1 cellular context compared by ENCODE assay signal in the genomic region with DNA sequence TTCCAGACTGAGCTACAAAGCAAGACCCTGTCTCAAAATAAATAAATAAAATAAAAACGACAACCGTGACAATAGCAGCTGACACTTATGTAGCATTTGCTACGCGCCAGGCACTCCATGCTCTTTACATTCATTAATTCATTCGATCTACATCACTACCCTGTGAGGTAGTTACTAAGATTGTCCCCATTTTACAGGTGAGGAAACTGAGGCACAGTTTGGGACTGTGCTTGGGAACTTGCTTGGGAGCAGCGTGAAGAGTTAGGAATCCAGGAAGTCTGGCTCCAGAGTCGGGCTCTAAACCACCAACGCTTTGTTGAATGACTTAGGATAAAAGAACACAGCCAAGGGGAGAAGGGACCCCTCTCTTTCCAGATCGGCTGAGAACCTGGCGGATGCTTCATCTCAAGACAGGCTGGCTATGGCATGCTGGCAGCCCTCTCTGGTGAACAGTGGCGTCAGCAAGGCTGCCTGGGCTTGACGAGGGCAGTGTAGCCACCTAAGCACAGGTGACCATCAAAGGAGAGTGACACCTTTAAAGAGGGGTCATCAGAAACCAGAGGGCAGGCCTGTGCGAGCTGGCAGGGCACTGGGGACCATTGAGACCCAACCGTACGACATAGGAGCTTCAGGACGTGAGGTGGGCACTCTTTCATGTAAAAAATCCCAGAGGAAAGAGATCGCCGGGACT.
TF ChIP-seq lines count a peak whose summit lies in the region.

No MANE protein-coding gene starts in this region.

TF ChIP-seq in GM12878, 131 proteins besides CTCF, POLR2A, EP300 and RAD21:
- no peak for TF ChIP-seq KDM1A (IDR thresholded peaks at IDR 0.05; ENCODE audit: borderline replicate concordance)
- no peak for TF ChIP-seq SP1 (IDR thresholded peaks at IDR 0.05; ENCODE audit: low read depth, low read length)
- no peak for TF ChIP-seq STAT1 (conservative IDR thresholded peaks at IDR 0.05)
- TF ChIP-seq SMC3 (IDR thresholded peaks at IDR 0.05; ENCODE audit: borderline replicate concordance, low read length): no peak
- no peak for TF ChIP-seq NR2C1 (IDR thresholded peaks at IDR 0.05)
- no peak for TF ChIP-seq EZH2 (IDR thresholded peaks at IDR 0.05; ENCODE audit: borderline replicate concordance, control insufficient read depth, low read depth, low read length)
- TF ChIP-seq ZNF207 (IDR thresholded peaks at IDR 0.05; ENCODE audit: borderline replicate concordance): no peak
- TF ChIP-seq, protein P1, sequence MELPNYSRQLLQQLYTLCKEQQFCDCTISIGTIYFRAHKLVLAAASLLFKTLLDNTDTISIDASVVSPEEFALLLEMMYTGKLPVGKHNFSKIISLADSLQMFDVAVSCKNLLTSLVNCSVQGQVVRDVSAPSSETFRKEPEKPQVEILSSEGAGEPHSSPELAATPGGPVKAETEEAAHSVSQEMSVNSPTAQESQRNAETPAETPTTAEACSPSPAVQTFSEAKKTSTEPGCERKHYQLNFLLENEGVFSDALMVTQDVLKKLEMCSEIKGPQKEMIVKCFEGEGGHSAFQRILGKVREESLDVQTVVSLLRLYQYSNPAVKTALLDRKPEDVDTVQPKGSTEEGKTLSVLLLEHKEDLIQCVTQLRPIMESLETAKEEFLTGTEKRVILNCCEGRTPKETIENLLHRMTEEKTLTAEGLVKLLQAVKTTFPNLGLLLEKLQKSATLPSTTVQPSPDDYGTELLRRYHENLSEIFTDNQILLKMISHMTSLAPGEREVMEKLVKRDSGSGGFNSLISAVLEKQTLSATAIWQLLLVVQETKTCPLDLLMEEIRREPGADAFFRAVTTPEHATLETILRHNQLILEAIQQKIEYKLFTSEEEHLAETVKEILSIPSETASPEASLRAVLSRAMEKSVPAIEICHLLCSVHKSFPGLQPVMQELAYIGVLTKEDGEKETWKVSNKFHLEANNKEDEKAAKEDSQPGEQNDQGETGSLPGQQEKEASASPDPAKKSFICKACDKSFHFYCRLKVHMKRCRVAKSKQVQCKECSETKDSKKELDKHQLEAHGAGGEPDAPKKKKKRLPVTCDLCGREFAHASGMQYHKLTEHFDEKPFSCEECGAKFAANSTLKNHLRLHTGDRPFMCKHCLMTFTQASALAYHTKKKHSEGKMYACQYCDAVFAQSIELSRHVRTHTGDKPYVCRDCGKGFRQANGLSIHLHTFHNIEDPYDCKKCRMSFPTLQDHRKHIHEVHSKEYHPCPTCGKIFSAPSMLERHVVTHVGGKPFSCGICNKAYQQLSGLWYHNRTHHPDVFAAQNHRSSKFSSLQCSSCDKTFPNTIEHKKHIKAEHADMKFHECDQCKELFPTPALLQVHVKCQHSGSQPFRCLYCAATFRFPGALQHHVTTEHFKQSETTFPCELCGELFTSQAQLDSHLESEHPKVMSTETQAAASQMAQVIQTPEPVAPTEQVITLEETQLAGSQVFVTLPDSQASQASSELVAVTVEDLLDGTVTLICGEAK (IDR thresholded peaks at IDR 0.05; ENCODE audit: borderline replicate concordance): no peak
- no peak for TF ChIP-seq TBL1XR1 (IDR thresholded peaks at IDR 0.05; ENCODE audit: low read depth, low read length)
- TF ChIP-seq CBX3 (IDR thresholded peaks at IDR 0.05; ENCODE audit: borderline replicate concordance, low read depth): no peak
- no peak for TF ChIP-seq SMARCA5 (IDR thresholded peaks at IDR 0.05)
- no peak for TF ChIP-seq RFX5 (IDR thresholded peaks at IDR 0.05; ENCODE audit: low read depth, low read length)
- no peak for TF ChIP-seq RUNX3 (IDR thresholded peaks at IDR 0.05; ENCODE audit: low read length)
- no peak for TF ChIP-seq CREM (IDR thresholded peaks at IDR 0.05; ENCODE audit: low read depth)
- no peak for TF ChIP-seq EGR1 (IDR thresholded peaks at IDR 0.05; ENCODE audit: borderline replicate concordance in 1 of 2, low read depth in 2 of 2, low read length in 2 of 2)
